17 cellular contexts compared by ENCODE assay signal in the genomic region with DNA sequence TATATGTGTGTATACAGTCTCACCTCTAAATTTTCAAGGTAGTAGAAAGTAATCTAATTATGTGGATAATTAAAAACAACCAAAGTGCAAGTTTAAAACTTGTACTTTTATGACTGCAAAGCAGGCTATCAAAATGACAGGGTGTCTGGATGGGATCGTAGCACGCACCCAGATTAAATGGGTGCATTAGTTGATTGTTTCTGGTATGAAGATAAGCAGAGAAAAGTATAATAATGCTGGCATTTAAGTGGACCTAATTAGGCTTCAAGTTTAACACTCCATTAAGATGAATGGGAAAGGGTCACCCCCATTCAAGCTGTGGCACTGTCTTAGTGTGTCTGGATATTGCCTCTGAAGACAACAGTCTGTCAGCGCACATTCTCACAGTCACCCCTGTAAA.
DNase-seq lines count a peak whose midpoint lies in the region; ATAC-seq, FAIRE-seq and TF ChIP-seq lines count a peak whose summit lies in the region.
"Had no signal": no experiment of that assay in that cellular context is flagged by ENCODE, and none has a peak within 500 bp of the region (broad histone marks: within the 10 kb centered on the region; RNA-seq: fewer than 3 reads in every experiment).

No MANE protein-coding gene starts in this region.

- H2AFZ ChIP-seq in PC-3 (ENCODE audit: low read length), result no peak overlapping the region

- WGBS in transverse colon (ENCODE audit: low coverage in 1 of 2), 2 donors, result 94% methylated on average over 2 to 3 of the region's 3 CpGs

- H3F3A ChIP-seq in PC-3 (ENCODE audit: low read length, unreplicated experiment), result no peaks in the 10 kb centered on the region

- intact Hi-C loops in PC-3 (cut with micrococcal nuclease) (loop anchor here (10.0 kb wide), 2 partner anchors 90 to 210 kb away; no protein-coding TSS in a partner anchor), sciatic nerve (cut with DNase I) (no loop called here), transverse colon (cut with DNase I; ENCODE audit: low total_unique reads) (no loop called here)

- no peak overlapping the region for H3K27ac ChIP-seq in PC-3 (ENCODE audit: low read length)
- no peak overlapping the region for H3K27ac ChIP-seq in WERI-Rb-1
- H3K27ac ChIP-seq in transverse colon, result no peak overlapping the region
- H3K27ac ChIP-seq: BLaER1 treated with 17β-estradiol and CSF1 and Interleukin-3, amounts not matched to agents 10 nM and 100 nM had no signal

- peaks cover 15% of the 10 kb centered on the region for H3K4me1 ChIP-seq in PC-3 (ENCODE audit: insufficient read depth, low read length)
- no peaks in the 10 kb centered on the region for H3K4me1 ChIP-seq in transverse colon

- no TSS peak for BruUV-seq in PC-3 (replicated peaks; lab: Mats Ljungman, UMichigan)

- H3K36me3 ChIP-seq in PC-3 (ENCODE audit: low read depth, low read length) (no peaks in the 10 kb centered on the region), WERI-Rb-1 (no peaks in the 10 kb centered on the region), transverse colon (no peaks in the 10 kb centered on the region)
- H3K36me3 ChIP-seq: BLaER1 treated with 17β-estradiol and CSF1 and Interleukin-3, amounts not matched to agents 10 nM and 100 nM had no signal

- no peaks in the 10 kb centered on the region for H4K20me1 ChIP-seq in PC-3 (ENCODE audit: low read length)
- H4K20me1 ChIP-seq: BLaER1 treated with 17β-estradiol and CSF1 and Interleukin-3, amounts not matched to agents 10 nM and 100 nM had no signal

- ATAC-seq in PC-3, result no peak
- peak; percentile 11 for ATAC-seq in sciatic nerve
- ATAC-seq: CD8-positive, alpha-beta T cell had no signal

- TF ChIP-seq POLR2A in transverse colon (IDR thresholded peaks at IDR 0.05), result no peak

- no peaks in the 10 kb centered on the region for H3K9me2 ChIP-seq in PC-3 (replicated peaks; ENCODE audit: low read length)

- H3K9me3 ChIP-seq in PC-3 (ENCODE audit: low read length) (no peaks in the 10 kb centered on the region), WERI-Rb-1 (ENCODE audit: severe bottlenecking) (no peaks in the 10 kb centered on the region), transverse colon (no peaks in the 10 kb centered on the region)

- CTCF ChIA-PET in PC-3 (lab: Charles Lee), result no interaction called here

- DNase-seq in D721Med (ENCODE audit: insufficient read length, low spot score) (no peak), PC-3 (no peak), WERI-Rb-1 (peak; percentile 41), sciatic nerve (ENCODE audit: low spot score) (no peak), GOT3 (lab: John Stamatoyannopoulos, UW) (no peak), transverse colon (no peak), midbrain (lab: John Stamatoyannopoulos, UW) (no peak)
- DNase-seq: Calu3; CD8-positive, alpha-beta T cell; H9; IMR-90; KBM-7 had no signal

- peak overlapping the region; percentile 12; the same call in 1 of the 2 replicates for H3K4me2 ChIP-seq in PC-3 (ENCODE audit: low read length)
- H3K4me2 ChIP-seq: BLaER1 treated with 17β-estradiol and CSF1 and Interleukin-3, amounts not matched to agents 10 nM and 100 nM had no signal

- FAIRE-seq in D721Med (lab: Jason Lieb, UNC), result peak; percentile 69
- FAIRE-seq: G401.6, GM12891, H1, HTR-8/SVneo had no signal

- no peaks in the 10 kb centered on the region for H3K79me2 ChIP-seq in PC-3 (ENCODE audit: low read length)

- TF ChIP-seq CTCF in D721Med (IDR thresholded peaks at IDR 0.05; ENCODE audit: insufficient read depth, missing control alignments) (no peak), PC-3 (conservative IDR thresholded peaks at IDR 0.05; ENCODE audit: low read depth, low read length) (no peak), WERI-Rb-1 (IDR thresholded peaks at IDR 0.05; ENCODE audit: low read depth, low read length) (no peak), transverse colon (IDR thresholded peaks at IDR 0.05) (no peak)

- POLR2A ChIA-PET in PC-3 (lab: Charles Lee; ENCODE audit: unreplicated experiment), result no interaction called here

- H3K27me3 ChIP-seq in PC-3 (ENCODE audit: low read length) (no peaks in the 10 kb centered on the region), WERI-Rb-1 (ENCODE audit: insufficient read depth, low read depth, severe bottlenecking) (no peaks in the 10 kb centered on the region), transverse colon (no peaks in the 10 kb centered on the region)
- H3K27me3 ChIP-seq: BLaER1 treated with 17β-estradiol and CSF1 and Interleukin-3, amounts not matched to agents 10 nM and 100 nM had no signal

- H3K9ac ChIP-seq in PC-3 (ENCODE audit: low read length), result no peak overlapping the region
- H3K9ac ChIP-seq: BLaER1 treated with 17β-estradiol and CSF1 and Interleukin-3, amounts not matched to agents 10 nM and 100 nM had no signal

- TF ChIP-seq EP300 in transverse colon (IDR thresholded peaks at IDR 0.05; ENCODE audit: low read depth), result no peak

- no peak overlapping the region for H3K4me3 ChIP-seq in PC-3 (ENCODE audit: low read length)
- no peak overlapping the region for H3K4me3 ChIP-seq in WERI-Rb-1 (ENCODE audit: low read depth, low read length)
- H3K4me3 ChIP-seq in transverse colon, result no peak overlapping the region
- H3K4me3 ChIP-seq: BLaER1 treated with 17β-estradiol and CSF1 and Interleukin-3, amounts not matched to agents 10 nM and 100 nM had no signal

- in situ Hi-C loops in transverse colon (cut with MboI; ENCODE audit: low pct_ligation_motif_present in 1 of 4, low pct_unique_long_range_greater_than_20kb in 1 of 4, low sequenced_read_pairs in 3 of 4), result no loop called here
